Comparison of ENCODE assay signal across 8 cellular contexts in genomic region chr20:50153500-50154377, GRCh38. TPM values are rescaled to one million over a fixed set of nuclear protein-coding genes. Genes with fewer than 3 reads are reported as not detected.
A peak's percentile ranks its signal among the peaks of the same experiment; 100 is the strongest.
DNase-seq lines count a peak whose midpoint lies in the region; ATAC-seq and TF ChIP-seq lines count a peak whose summit lies in the region.

Gene PEDS1, minus strand, starts transcription at chr20:50153723. Its CDS starts 86 bp downstream, at chr20:50153637.

- H3K27me3 Mint-ChIP-seq in activated CD4-positive, alpha-beta T cell treated with anti-CD3 and anti-CD28 coated beads, Interleukin-2, amount 10 ng/mL, durations not matched to agents 24 days and 14 days = no peaks in the 10 kb centered on the region

- TF ChIP-seq CTCF in coronary artery (IDR thresholded peaks at IDR 0.05) = no peak

- H3K9me3 Mint-ChIP-seq in activated CD4-positive, alpha-beta T cell treated with anti-CD3 and anti-CD28 coated beads, Interleukin-2, amount 10 ng/mL, durations not matched to agents 24 days and 14 days = no peaks in the 10 kb centered on the region

- peak within 1 kb of the TSS; percentile 89 for H3K27ac Mint-ChIP-seq in activated CD4-positive, alpha-beta T cell treated with anti-CD3 and anti-CD28 coated beads, Interleukin-2, amount 10 ng/mL, durations not matched to agents 24 days and 14 days

- H3K27ac ChIP-seq in coronary artery = peak within 1 kb of the TSS; percentile 75 to 89

- DNase-seq in AG20443 (ENCODE audit: low spot score) = peak; percentile 98
- DNase-seq in NCI-H524 treated with DMSO at 0.1 percent for 48 hours (lab: John Stamatoyannopoulos, UW) = peak; percentile 19
- peak; percentile 96 for DNase-seq in activated CD4-positive, alpha-beta T cell treated with anti-CD3 and anti-CD28 coated beads, Interleukin-2, amount 10 ng/mL, durations not matched to agents 24 days and 14 days
- peak; percentile 93 for DNase-seq in coronary artery (ENCODE audit: low spot score)
- peak; percentile 93 for DNase-seq in left lobe of liver (ENCODE audit: low spot score)
- DNase-seq in stimulated activated CD4-positive, alpha-beta T cell treated with anti-CD3 and anti-CD28 coated beads, Interleukin-2, amount 100 ng/mL, for 4 hours (ENCODE audit: low read depth) = peak; percentile 62

- peak within 1 kb of the TSS; percentile 91 for H3K4me3 Mint-ChIP-seq in activated CD4-positive, alpha-beta T cell treated with anti-CD3 and anti-CD28 coated beads, Interleukin-2, amount 10 ng/mL, durations not matched to agents 24 days and 14 days

- intact Hi-C loops in activated CD4-positive, alpha-beta T cell treated with anti-CD3 and anti-CD28 coated beads, Interleukin-2, amount 10 ng/mL, durations not matched to agents 24 days and 14 days (cut with micrococcal nuclease) = loop anchor here (1.0 kb wide), 2 partner anchors 13 to 40 kb away; partner anchors contain the start of gene UBE2V1

- peaks cover 42% of the 10 kb centered on the region for H3K4me1 Mint-ChIP-seq in activated CD4-positive, alpha-beta T cell treated with anti-CD3 and anti-CD28 coated beads, Interleukin-2, amount 10 ng/mL, durations not matched to agents 24 days and 14 days

- peak within 1 kb of the TSS; percentile 87 for H3K4me3 ChIP-seq in coronary artery

- peaks cover 21% of the 10 kb centered on the region for H3K36me3 Mint-ChIP-seq in activated CD4-positive, alpha-beta T cell treated with anti-CD3 and anti-CD28 coated beads, Interleukin-2, amount 10 ng/mL, durations not matched to agents 24 days and 14 days (ENCODE audit: low read depth)

- ATAC-seq in GM19043 (IDR thresholded peaks at IDR 0.05; ENCODE audit: low read depth, unreplicated experiment) = peak; percentile 96
- peak; percentile 65 for ATAC-seq in HG03378 (IDR thresholded peaks at IDR 0.05; ENCODE audit: unreplicated experiment)
- ATAC-seq in left lobe of liver = peak; percentile 94

RNA-seq across cellular contexts. Expression of gene PEDS1, which starts in this region (rescaled TPM):
- total RNA-seq in activated CD4-positive, alpha-beta T cell treated with anti-CD3 and anti-CD28 coated beads, Interleukin-2, amount 10 ng/mL, durations not matched to agents 24 days and 14 days = 26.3 and 30.2 TPM in 2 replicates
- total RNA-seq in left lobe of liver = 9.1 TPM

Comparison
In these comparisons a context has a peak if more than half of its experiments do, and no peak if none do; other contexts are left out.
1. Peak in every context shown above with its lines: DNase-seq, ATAC-seq, H3K4me3 ChIP-seq and H3K27ac ChIP-seq.
2. DNase-seq: peak in every context shown above with its lines; median percentile 98 in AG20443; 96 in activated CD4-positive, alpha-beta T cell treated with anti-CD3 and anti-CD28 coated beads, Interleukin-2, amount 10 ng/mL, durations not matched to agents 24 days and 14 days; 93 in coronary artery; 93 in left lobe of liver; 62 in stimulated activated CD4-positive, alpha-beta T cell treated with anti-CD3 and anti-CD28 coated beads, Interleukin-2, amount 100 ng/mL, for 4 hours; 19 in NCI-H524 treated with DMSO at 0.1 percent for 48 hours.